Comparison of ENCODE assay signal across 8 cellular contexts in the genomic region with DNA sequence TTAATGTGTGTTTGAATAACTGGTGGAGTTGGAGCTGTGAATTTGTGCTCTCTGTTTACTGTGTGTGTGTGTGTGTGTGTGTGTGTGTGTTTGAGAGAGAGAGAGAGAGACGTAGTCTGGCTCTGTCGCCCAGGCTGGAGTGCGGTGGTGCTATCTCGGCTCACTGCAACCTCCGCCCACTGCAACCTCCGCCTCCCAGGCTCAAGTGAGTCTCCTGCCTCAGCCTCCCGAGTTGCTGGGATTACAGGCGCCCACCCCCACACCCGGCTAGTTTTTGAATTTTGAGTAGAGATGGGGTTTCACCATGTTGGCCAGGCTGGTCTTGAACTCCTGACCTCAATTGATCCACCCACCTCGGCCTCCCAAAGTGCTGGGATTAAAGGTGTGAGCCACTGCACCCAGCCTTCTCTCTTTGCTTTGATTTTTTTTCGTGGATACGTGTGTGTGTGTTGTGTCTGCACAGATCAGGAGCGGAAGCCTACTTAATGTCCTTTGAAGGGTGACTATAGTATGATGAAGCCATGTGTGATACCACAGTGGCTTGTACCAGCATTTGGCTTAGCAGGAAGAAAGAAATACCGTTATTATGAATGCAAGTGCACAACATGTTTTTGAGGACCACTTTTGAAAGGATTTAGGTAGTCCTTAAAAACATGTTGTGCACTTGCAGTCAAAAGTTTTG. TPM values are rescaled to one million over a fixed set of nuclear protein-coding genes. Genes with fewer than 3 reads are reported as not detected.
DNase-seq lines count a peak whose midpoint lies in the region; ATAC-seq and TF ChIP-seq lines count a peak whose summit lies in the region.
"Not testable (repeated sequence)": the region's sequence is repeated elsewhere in the genome, so short reads cannot be mapped to it uniquely, and the experiment has no call there.

No MANE protein-coding gene starts in this region.

- not testable (repeated sequence) for H3K36me3 ChIP-seq in DND-41 (ENCODE audit: insufficient read depth, low read length); esophagus (ENCODE audit: control insufficient read depth in 2 of 2, insufficient read depth in 2 of 2, low read length in 1 of 2); mucosa of descending colon (ENCODE audit: low read depth); spleen

- not testable (repeated sequence) for TF ChIP-seq CTCF in DND-41 (IDR thresholded peaks at IDR 0.05; ENCODE audit: borderline replicate concordance, extremely low read depth, low read length, poor library complexity, severe bottlenecking); mucosa of descending colon (IDR thresholded peaks at IDR 0.05); spleen (IDR thresholded peaks at IDR 0.05 in 8 of 11, conservative IDR thresholded peaks at IDR 0.05 in 3 of 11)

- WGBS in esophagus, 2 donors: 41 to 48% methylated on average over 14 of the region's 14 CpGs
- WGBS in spleen, 5 donors: 28 to 38% (median 30%) methylated on average over 12 to 14 of the region's 14 CpGs

- H3K4me1 Mint-ChIP-seq in activated CD4-positive, alpha-beta memory T cell treated with anti-CD3 and anti-CD28 coated beads for 36 hours (ENCODE audit: low read depth): peaks cover 49% of the 10 kb centered on the region

- H3K27ac Mint-ChIP-seq in activated CD4-positive, alpha-beta memory T cell treated with anti-CD3 and anti-CD28 coated beads for 36 hours: peak overlapping the region; percentile 97
- peak overlapping the region; percentile 10 to 96 for H3K27ac Mint-ChIP-seq in activated naive CD4-positive, alpha-beta T cell treated with anti-CD3 and anti-CD28 coated beads, Interleukin-2, amount 50 U/mL, for 72 hours

- H3K4me3 ChIP-seq in DND-41 (ENCODE audit: low read depth in 1 of 2, low read length in 2 of 2) (peak overlapping the region in 1 of 2 experiments; percentile 70; a peak in 3 of 4 replicates), esophagus (ENCODE audit: low read depth in 1 of 2, low read length in 2 of 2) (peak overlapping the region; percentile 2 to 66), mucosa of descending colon (peak overlapping the region; percentile 33), spleen (peak overlapping the region; percentile 50 to 89 (median 72))

- H3K79me2 ChIP-seq in DND-41 (ENCODE audit: insufficient read depth, low read length): not testable (repeated sequence)

- not testable (repeated sequence) for H3K27me3 Mint-ChIP-seq in activated CD4-positive, alpha-beta memory T cell treated with anti-CD3 and anti-CD28 coated beads for 36 hours

- H3K27me3 ChIP-seq in DND-41 (ENCODE audit: insufficient read depth, low read length, poor library complexity); esophagus (ENCODE audit: control insufficient read depth in 1 of 2, insufficient read depth in 2 of 2, low read length in 2 of 2); spleen (replicated peaks in 1 of 7): not testable (repeated sequence)

- peaks cover 19% of the 10 kb centered on the region for H3K36me3 Mint-ChIP-seq in activated CD4-positive, alpha-beta memory T cell treated with anti-CD3 and anti-CD28 coated beads for 36 hours
- H3K36me3 Mint-ChIP-seq in activated naive CD4-positive, alpha-beta T cell treated with anti-CD3 and anti-CD28 coated beads, Interleukin-2, amount 50 U/mL, for 72 hours: peaks cover 9 to 12% of the 10 kb centered on the region in 2 donors

- not testable (repeated sequence) for H3K9me3 ChIP-seq in DND-41 (ENCODE audit: insufficient read depth, low read length, severe bottlenecking); esophagus (ENCODE audit: control insufficient read depth in 2 of 2, insufficient read depth in 1 of 2, low read depth in 1 of 2, low read length in 1 of 2); mucosa of descending colon; spleen

- ATAC-seq in DND-41 (ENCODE audit: insufficient read depth, low read depth): not testable (repeated sequence)
- ATAC-seq in activated naive CD4-positive, alpha-beta T cell treated with anti-CD3 and anti-CD28 coated beads, Interleukin-2, amount 50 U/mL, for 72 hours: peak; percentile 10 to 66
- ATAC-seq in mucosa of descending colon: peak; percentile 40

- peak overlapping the region; percentile 67 for H3K9ac ChIP-seq in DND-41 (ENCODE audit: low read depth, low read length)

- H3K4me3 Mint-ChIP-seq in activated CD4-positive, alpha-beta memory T cell treated with anti-CD3 and anti-CD28 coated beads for 36 hours: peak overlapping the region; percentile 100

- TF ChIP-seq POLR2A in spleen (IDR thresholded peaks at IDR 0.05): not testable (repeated sequence)

- CTCF ChIA-PET in activated CD4-positive, alpha-beta memory T cell treated with anti-CD3 and anti-CD28 coated beads for 36 hours (lab: Charles Lee): interaction anchor here (0.7 to 3.2 kb wide), 18 partner anchors 8 to 111 kb away, joined by 3 to 34 read pairs (median 5); a partner anchor contains a TSS

- H3K27ac ChIP-seq in DND-41 (ENCODE audit: low read length): peak overlapping the region; percentile 77
- H3K27ac ChIP-seq in esophagus (ENCODE audit: low read depth in 2 of 2, low read length in 1 of 2): peak overlapping the region in 1 of 2 donors; percentile 83
- H3K27ac ChIP-seq in spleen: peak overlapping the region in 7 of 8 donors; percentile 35 to 97 (median 86)
- peak overlapping the region; percentile 94 for H3K27ac ChIP-seq in substantia nigra (ENCODE audit: low read depth, low read length, poor library complexity, severe bottlenecking)

- H2AFZ ChIP-seq in DND-41 (ENCODE audit: low read depth, low read length): peak overlapping the region; percentile 85

- peaks cover 34% of the 10 kb centered on the region for H3K4me1 ChIP-seq in DND-41 (ENCODE audit: insufficient read depth, low read length)
- not testable (repeated sequence) for H3K4me1 ChIP-seq in esophagus (ENCODE audit: control insufficient read depth in 2 of 2, insufficient read depth in 2 of 2, low read length in 1 of 2)
- peaks cover 11% of the 10 kb centered on the region for H3K4me1 ChIP-seq in mucosa of descending colon (ENCODE audit: low read depth)
- peaks cover 10 to 76% (median 45%) of the 10 kb centered on the region in 6 donors for H3K4me1 ChIP-seq in spleen

- DNase-seq in DND-41 (peak; percentile 36), NCI-H748 (lab: John Stamatoyannopoulos, UW; ENCODE audit: unreplicated experiment) (peak; percentile 51), mucosa of descending colon (peak; percentile 57 to 71 (median 68)), spleen (peak; percentile 79), substantia nigra (lab: John Stamatoyannopoulos, UW) (peak in 4 of 49 donors; percentile 3 to 31 (median 10))
- peak; percentile 79 for DNase-seq in activated CD4-positive, alpha-beta memory T cell treated with anti-CD3 and anti-CD28 coated beads for 36 hours
- peak; percentile 14 to 73 for DNase-seq in activated naive CD4-positive, alpha-beta T cell treated with anti-CD3 and anti-CD28 coated beads, Interleukin-2, amount 50 U/mL, for 72 hours (ENCODE audit: low spot score in 2 of 2)

- peak overlapping the region; percentile 93 for H3K4me2 ChIP-seq in DND-41 (ENCODE audit: insufficient read depth, low read length)

- not testable (repeated sequence) for H4K20me1 ChIP-seq in DND-41 (ENCODE audit: insufficient read depth, low read length)

- not testable (repeated sequence) for H3K9me3 Mint-ChIP-seq in activated CD4-positive, alpha-beta memory T cell treated with anti-CD3 and anti-CD28 coated beads for 36 hours; activated naive CD4-positive, alpha-beta T cell treated with anti-CD3 and anti-CD28 coated beads, Interleukin-2, amount 50 U/mL, for 72 hours

- POLR2A ChIA-PET in activated CD4-positive, alpha-beta memory T cell treated with anti-CD3 and anti-CD28 coated beads for 36 hours (lab: Charles Lee): interaction anchor here (0.7 to 3.7 kb wide), 15 partner anchors 8 to 95 kb away, joined by 3 to 44 read pairs (median 14); a partner anchor contains a TSS

- intact Hi-C loops in activated CD4-positive, alpha-beta memory T cell treated with anti-CD3 and anti-CD28 coated beads for 36 hours (cut with micrococcal nuclease): loop anchor here (1.0 kb wide), 1 partner anchor 54 kb away; no protein-coding TSS in a partner anchor
- intact Hi-C loops in mucosa of descending colon (cut with DNase I, micrococcal nuclease): not testable (repeated sequence)
- intact Hi-C loops in spleen (cut with DNase I; ENCODE audit: low total_unique reads): loop anchor here (10.0 kb wide), 1 partner anchor 45 kb away; no protein-coding TSS in a partner anchor

RNA-seq across cellular contexts. Expression of a gene that starts 1.5 kb away (rescaled TPM):
- total RNA-seq in activated CD4-positive, alpha-beta memory T cell treated with anti-CD3 and anti-CD28 coated beads for 36 hours: 10 to 100 TPM; 36.8 to 37.6 TPM
- total RNA-seq in activated naive CD4-positive, alpha-beta T cell treated with anti-CD3 and anti-CD28 coated beads, Interleukin-2, amount 50 U/mL, for 72 hours: 10 to 100 TPM; 12.0 to 13.8 TPM
- polyA plus RNA-seq in esophagus (1 to 10 TPM; 1.2 TPM), spleen (1 to 10 TPM; 1.8 to 2.8 (median 2.3) TPM)
- total RNA-seq in mucosa of descending colon (10 to 100 TPM in 1 of 3 donors, 1 to 10 TPM in 2; 7.5 to 18.7 (median 8.9) TPM), spleen (10 to 100 TPM in 4 of 7 donors, 1 to 10 TPM in 3; 7.2 to 12.9 (median 10.6) TPM)
